Comparison of ENCODE assay signal across 8 cellular contexts in the genomic region with DNA sequence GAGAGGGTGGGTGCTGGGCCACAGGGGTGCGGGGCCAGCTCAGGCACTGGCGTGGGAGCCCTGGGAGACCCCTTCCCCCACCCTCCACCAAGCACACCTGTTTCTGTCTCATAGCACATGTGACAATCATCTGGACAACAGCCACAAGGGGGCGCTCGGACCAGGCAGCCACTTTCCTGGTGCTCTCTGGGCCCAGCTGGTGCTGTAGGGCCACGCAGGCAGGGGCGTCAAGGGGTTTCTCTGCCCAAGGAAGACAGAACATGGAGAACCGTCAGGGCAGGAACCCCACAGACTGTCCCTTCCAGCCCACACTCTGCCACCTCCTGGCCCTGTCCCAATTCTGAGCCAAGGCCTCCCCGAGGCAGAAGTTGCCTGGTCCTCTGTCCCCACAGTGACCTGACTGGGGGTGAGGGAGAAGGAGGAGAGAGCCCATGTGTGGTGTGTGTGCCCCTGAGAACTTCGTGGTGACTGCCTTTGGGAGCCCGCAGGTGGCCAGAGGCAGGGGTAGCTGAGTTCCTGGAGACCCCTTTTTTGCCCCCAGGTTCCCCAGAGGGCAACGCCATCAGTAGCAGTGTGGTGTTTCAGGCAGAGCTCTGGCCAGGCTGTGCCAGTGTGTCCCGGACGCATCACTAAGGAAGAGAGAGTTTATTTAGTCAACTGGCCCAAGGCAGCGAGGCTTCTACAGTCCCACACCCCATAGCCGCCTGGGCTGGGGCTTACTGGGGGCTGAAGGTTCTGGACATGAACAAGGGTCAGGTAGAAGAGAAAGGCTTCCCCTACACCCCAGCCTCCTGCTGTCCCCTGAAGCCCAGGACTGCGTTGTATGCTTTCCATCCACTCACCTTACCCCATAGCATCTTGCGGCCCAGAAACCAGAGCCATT. TPM values are rescaled to one million over a fixed set of nuclear protein-coding genes. Genes with fewer than 3 reads are reported as not detected.
DNase-seq lines count a peak whose midpoint lies in the region; ATAC-seq lines count a peak whose summit lies in the region.

No MANE protein-coding gene starts in this region.

- H3K9me3 ChIP-seq in aorta (ENCODE audit: control insufficient read depth, low read length): no peaks in the 10 kb centered on the region

- no peaks in the 10 kb centered on the region for H3K27me3 ChIP-seq in aorta (ENCODE audit: control insufficient read depth in 1 of 2, insufficient read depth in 2 of 2, low read length in 1 of 2)

- no peaks in the 10 kb centered on the region for H3K36me3 ChIP-seq in aorta (ENCODE audit: control insufficient read depth in 1 of 2, insufficient read depth in 2 of 2, low read length in 1 of 2)

- no peak overlapping the region for H3K27ac ChIP-seq in aorta (ENCODE audit: low read depth in 1 of 2, low read length in 2 of 2)

- in situ Hi-C loops in KBM-7 (cut with MboI; ENCODE audit: low pct_unique_long_range_greater_than_20kb, low sequenced_read_pairs): no loop called here

- intact Hi-C loops in posterior cingulate gyrus (cut with DNase I) (loop anchor here (5.0 to 10.0 kb wide), 2 partner anchors 153 to 245 kb away; no protein-coding TSS in a partner anchor), aorta (cut with DNase I) (loop anchor here (5.0 to 10.0 kb wide), 5 partner anchors 123 to 245 kb away; partner anchors contain the start of gene GOT2 (in 2 of the 2))

- H3K4me1 ChIP-seq in aorta (ENCODE audit: control insufficient read depth in 1 of 2, insufficient read depth in 2 of 2, low read length in 2 of 2): no peaks in the 10 kb centered on the region

- DNase-seq in NCI-H2107 treated with DMSO at 0.1 percent for 48 hours (lab: John Stamatoyannopoulos, UW; ENCODE audit: unreplicated experiment): peak; percentile 21
- DNase-seq in NCI-H2107 (lab: John Stamatoyannopoulos, UW): no peak
- DNase-seq in KBM-7: peak; percentile 69
- peak; percentile 11 for DNase-seq in SHP77 treated with DMSO at 0.1 percent for 48 hours (lab: John Stamatoyannopoulos, UW)
- peak; percentile 95 for DNase-seq in activated effector memory CD4-positive, alpha-beta T cell treated with anti-CD3 and anti-CD28 coated beads, Interleukin-2, amount 50 U/mL, for 16 hours
- DNase-seq in glomerular visceral epithelial cell (ENCODE audit: extremely low spot score): peak; percentile 61
- peak in 8 of 10 donors; percentile 75 to 95 (median 84) for DNase-seq in posterior cingulate gyrus
- peak; percentile 83 to 93 for DNase-seq in aorta

- WGBS in aorta, 2 donors: 55 to 57% methylated on average over 17 of the region's 17 CpGs

- ATAC-seq in aorta (ENCODE audit: low FRiP score): no peak

- H3K4me3 ChIP-seq in aorta (ENCODE audit: low read length in 2 of 2): no peak overlapping the region

RNA-seq across cellular contexts. Expression of gene SETD6, which starts 3.1 kb away (rescaled TPM):
- 10 to 100 TPM; 11.1 to 16.2 TPM for total RNA-seq in aorta
- polyA plus RNA-seq in aorta: 10 to 100 TPM in 1 of 2 donors, 1 to 10 TPM in 1; 4.9 to 19.3 TPM

RNA-seq across cellular contexts. Expression of gene NDRG4, which starts 12.2 kb away (rescaled TPM):
- total RNA-seq in aorta: 1 to 10 TPM; 6.9 to 8.4 TPM
- polyA plus RNA-seq in aorta: 1 to 10 TPM; 7.8 to 9.6 TPM
